ENCODE assay signal across 1 cellular context in the genomic region with DNA sequence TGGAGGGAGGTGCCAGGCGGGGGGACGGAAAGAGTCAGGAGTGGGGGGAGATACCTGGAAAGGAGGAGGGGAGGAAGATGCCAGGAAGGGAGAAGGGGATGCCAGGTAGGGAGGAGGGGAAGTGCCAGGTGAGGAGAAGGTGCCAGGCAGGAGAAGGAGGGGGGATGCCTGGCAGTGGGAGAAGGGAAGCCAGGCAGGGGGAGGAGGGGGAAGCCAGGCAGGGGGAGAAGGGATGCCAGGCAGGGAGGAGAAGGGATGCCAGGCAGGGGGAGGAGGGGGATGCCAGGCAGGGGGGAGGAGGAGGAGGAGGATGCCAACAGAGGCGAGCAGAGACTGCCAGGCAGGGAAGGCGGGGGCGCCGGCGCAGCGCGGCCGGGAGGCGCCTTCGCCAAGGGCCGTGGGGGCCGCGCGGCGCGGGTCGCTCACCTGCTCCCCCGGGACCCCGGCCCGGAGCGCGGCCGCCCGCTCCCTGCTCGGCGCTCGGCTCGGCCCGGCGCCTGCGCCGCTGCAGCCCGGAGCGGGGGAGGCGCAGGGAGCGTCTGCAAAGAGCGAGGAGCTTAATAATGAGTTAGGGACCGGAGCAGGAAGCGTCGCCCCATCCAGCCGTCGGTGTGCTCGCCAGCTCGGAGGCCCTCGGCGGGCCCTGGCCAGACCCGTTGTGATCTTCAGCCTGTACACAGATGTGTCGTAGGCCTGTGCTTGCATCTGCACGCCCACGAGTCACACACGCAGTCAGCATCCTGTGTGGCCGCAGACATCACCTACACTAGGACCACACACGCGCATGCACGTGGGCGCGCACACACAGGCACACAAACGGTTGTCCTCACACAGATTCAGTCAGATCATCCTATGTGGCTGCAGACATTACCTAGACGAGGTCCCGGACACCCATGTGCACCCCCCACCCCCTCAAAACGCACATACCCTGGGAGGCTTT.
TF ChIP-seq lines count a peak whose summit lies in the region.

No MANE protein-coding gene starts in this region.

TF ChIP-seq in K562, 482 proteins besides CTCF, POLR2A, EP300 and RAD21 (continues in another document):
- TF ChIP-seq ZNF586 (CRISPR knock-in tag; conservative IDR thresholded peaks at IDR 0.05) (no peak), RCOR1 (IDR thresholded peaks at IDR 0.05; ENCODE audit: borderline replicate concordance in 1 of 2, low read depth in 2 of 2, low read length in 2 of 2) (no peak), FOXA3 (CRISPR knock-in tag; conservative IDR thresholded peaks at IDR 0.05 in 1 of 2, IDR thresholded peaks at IDR 0.05 in 1 of 2) (no peak), GABPB2 (CRISPR knock-in tag; conservative IDR thresholded peaks at IDR 0.05) (no peak), CBFA2T2 (conservative IDR thresholded peaks at IDR 0.05) (no peak), SMC3 (conservative IDR thresholded peaks at IDR 0.05; ENCODE audit: insufficient read depth, low read depth, low read length) (0 out of 2 replicates have a peak, but pooled peaks have one; percentile 9), ZNF398 (CRISPR knock-in tag; IDR thresholded peaks at IDR 0.05) (no peak), ZBTB33 (CRISPR knock-in tag; IDR thresholded peaks at IDR 0.05) (peak; percentile 30; the same call in 1 of the 2 replicates), RHOXF2B (CRISPR knock-in tag; conservative IDR thresholded peaks at IDR 0.05) (no peak), BRCA1 (IDR thresholded peaks at IDR 0.05) (no peak), BRCA1 (CRISPR knock-in tag; IDR thresholded peaks at IDR 0.05) (no peak), CREM (IDR thresholded peaks at IDR 0.05; ENCODE audit: low read depth) (peak; percentile 74), ZNF395 (CRISPR knock-in tag; IDR thresholded peaks at IDR 0.05) (no peak), TCF3 (CRISPR knock-in tag; IDR thresholded peaks at IDR 0.05) (no peak), ETS1 (conservative IDR thresholded peaks at IDR 0.05; ENCODE audit: control insufficient read depth, low read depth, low read length) (0 out of 2 replicates have a peak, but pooled peaks have one; percentile 35), CREB1 (IDR thresholded peaks at IDR 0.05) (peak; percentile 35; the same call in 1 of the 2 replicates), CREB1 (CRISPR knock-in tag; IDR thresholded peaks at IDR 0.05) (no peak), SPI1 (IDR thresholded peaks at IDR 0.05; ENCODE audit: borderline replicate concordance, low read depth, low read length) (no peak), ZKSCAN8 (CRISPR knock-in tag; IDR thresholded peaks at IDR 0.05) (no peak), NCOA4 (IDR thresholded peaks at IDR 0.05; ENCODE audit: partially characterized antibody) (no peak), SMARCB1 (IDR thresholded peaks at IDR 0.05; ENCODE audit: insufficient read length, low read depth) (no peak), EZH2 (IDR thresholded peaks at IDR 0.05; ENCODE audit: borderline replicate concordance, low read depth, low read length) (0 out of 2 replicates have a peak, but pooled peaks have one; percentile 70), CHD4 (IDR thresholded peaks at IDR 0.05; ENCODE audit: insufficient read depth, insufficient replicate concordance, low read depth, low read length, poor library complexity, severe bottlenecking) (no peak), RB1 (IDR thresholded peaks at IDR 0.05; ENCODE audit: low read depth) (peak; percentile 63), KAT7 (CRISPR knock-in tag; IDR thresholded peaks at IDR 0.05; ENCODE audit: borderline replicate concordance) (no peak), ZBTB8A (IDR thresholded peaks at IDR 0.05; ENCODE audit: partially characterized antibody) (no peak), HIVEP1 (CRISPR knock-in tag; IDR thresholded peaks at IDR 0.05) (no peak), XRCC5 (IDR thresholded peaks at IDR 0.05; ENCODE audit: low read depth, low read length) (no peak), SP2 (IDR thresholded peaks at IDR 0.05; ENCODE audit: extremely low read depth, low read depth, low read length, poor library complexity, severe bottlenecking) (no peak), BACH1 (tag; IDR thresholded peaks at IDR 0.05) (no peak), GABPB1 (CRISPR knock-in tag; IDR thresholded peaks at IDR 0.05) (0 out of 2 replicates have a peak, but pooled peaks have one; percentile 38), ZNF282 (CRISPR knock-in tag; IDR thresholded peaks at IDR 0.05) (no peak)
- TF ChIP-seq, protein P1, sequence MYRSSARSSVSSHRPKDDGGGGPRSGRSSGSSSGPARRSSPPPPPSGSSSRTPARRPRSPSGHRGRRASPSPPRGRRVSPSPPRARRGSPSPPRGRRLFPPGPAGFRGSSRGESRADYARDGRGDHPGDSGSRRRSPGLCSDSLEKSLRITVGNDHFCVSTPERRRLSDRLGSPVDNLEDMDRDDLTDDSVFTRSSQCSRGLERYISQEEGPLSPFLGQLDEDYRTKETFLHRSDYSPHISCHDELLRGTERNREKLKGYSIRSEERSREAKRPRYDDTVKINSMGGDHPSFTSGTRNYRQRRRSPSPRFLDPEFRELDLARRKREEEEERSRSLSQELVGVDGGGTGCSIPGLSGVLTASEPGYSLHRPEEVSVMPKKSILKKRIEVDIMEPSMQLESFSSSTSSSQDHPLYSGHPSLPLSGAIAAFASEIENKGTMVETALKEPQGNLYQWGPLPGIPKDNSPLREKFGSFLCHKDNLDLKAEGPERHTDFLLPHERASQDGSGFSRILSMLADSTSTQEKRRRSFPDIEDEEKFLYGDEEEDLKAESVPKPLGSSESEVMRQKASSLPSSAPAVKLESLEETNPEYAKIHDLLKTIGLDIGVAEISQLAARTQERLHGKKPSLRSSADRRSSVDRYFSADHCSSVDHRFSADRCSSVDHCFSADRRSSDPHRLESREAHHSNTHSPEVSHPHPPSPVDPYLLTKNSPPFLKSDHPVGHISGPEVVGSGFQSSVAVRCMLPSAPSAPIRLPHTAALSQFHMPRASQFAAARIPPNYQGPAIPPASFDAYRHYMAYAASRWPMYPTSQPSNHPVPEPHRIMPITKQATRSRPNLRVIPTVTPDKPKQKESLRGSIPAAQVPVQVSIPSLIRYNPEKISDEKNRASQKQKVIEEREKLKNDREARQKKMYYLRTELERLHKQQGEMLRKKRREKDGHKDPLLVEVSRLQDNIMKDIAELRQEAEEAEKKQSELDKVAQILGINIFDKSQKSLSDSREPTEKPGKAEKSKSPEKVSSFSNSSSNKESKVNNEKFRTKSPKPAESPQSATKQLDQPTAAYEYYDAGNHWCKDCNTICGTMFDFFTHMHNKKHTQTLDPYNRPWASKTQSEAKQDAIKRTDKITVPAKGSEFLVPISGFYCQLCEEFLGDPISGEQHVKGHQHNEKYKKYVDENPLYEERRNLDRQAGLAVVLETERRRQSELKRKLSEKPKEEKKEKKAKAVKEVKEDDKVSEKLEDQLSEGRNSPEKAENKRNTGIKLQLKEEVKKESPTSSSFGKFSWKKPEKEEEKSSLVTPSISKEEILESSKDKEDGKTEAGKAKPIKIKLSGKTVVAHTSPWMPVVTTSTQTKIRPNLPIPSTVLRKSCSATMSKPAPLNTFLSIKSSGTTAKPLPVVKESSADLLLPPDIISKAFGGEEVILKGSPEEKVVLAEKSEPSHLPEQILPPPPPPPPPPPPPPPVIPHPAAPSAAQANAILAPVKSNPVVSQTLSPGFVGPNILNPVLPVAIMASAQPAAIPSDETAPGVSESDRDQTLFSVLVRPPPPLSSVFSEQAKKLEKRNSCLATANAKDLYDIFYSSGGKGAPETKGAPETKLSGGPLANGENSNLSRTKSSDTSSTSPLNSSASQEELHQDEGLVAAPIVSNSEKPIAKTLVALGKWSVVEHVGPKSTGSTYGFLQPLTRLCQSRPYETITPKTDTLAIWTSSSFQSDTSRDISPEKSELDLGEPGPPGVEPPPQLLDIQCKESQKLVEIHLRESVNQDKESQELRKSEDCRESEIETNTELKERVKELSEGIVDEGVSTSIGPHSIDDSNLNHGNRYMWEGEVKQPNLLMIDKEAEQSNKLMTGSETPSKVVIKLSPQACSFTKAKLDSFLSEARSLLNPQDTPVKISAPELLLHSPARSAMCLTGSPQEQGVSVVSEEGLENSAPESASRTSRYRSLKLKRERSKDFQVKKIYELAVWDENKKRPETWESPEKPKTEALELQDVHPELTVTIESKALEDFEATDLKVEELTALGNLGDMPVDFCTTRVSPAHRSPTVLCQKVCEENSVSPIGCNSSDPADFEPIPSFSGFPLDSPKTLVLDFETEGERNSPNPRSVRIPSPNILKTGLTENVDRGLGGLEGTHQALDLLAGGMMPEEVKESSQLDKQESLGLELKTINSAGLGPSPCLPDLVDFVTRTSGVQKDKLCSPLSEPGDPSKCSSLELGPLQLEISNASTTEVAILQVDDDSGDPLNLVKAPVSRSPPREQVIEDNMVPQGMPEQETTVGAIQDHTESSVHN (IDR thresholded peaks at IDR 0.05; ENCODE audit: borderline replicate concordance in 1 of 2, low read depth in 1 of 2) = no peak
- TF ChIP-seq, protein P2, sequence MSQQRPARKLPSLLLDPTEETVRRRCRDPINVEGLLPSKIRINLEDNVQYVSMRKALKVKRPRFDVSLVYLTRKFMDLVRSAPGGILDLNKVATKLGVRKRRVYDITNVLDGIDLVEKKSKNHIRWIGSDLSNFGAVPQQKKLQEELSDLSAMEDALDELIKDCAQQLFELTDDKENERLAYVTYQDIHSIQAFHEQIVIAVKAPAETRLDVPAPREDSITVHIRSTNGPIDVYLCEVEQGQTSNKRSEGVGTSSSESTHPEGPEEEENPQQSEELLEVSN (IDR thresholded peaks at IDR 0.05; ENCODE audit: borderline replicate concordance in 1 of 2, extremely low read depth in 1 of 2, insufficient read depth in 1 of 2, insufficient read length in 1 of 2, low read depth in 1 of 2, low read length in 1 of 2, poor library complexity in 1 of 2, severe bottlenecking in 1 of 2) = peak; percentile 10 to 60
- TF ChIP-seq, protein P3, sequence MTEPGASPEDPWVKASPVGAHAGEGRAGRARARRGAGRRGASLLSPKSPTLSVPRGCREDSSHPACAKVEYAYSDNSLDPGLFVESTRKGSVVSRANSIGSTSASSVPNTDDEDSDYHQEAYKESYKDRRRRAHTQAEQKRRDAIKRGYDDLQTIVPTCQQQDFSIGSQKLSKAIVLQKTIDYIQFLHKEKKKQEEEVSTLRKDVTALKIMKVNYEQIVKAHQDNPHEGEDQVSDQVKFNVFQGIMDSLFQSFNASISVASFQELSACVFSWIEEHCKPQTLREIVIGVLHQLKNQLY (CRISPR knock-in tag; conservative IDR thresholded peaks at IDR 0.05) = no peak
- TF ChIP-seq, protein P4, sequence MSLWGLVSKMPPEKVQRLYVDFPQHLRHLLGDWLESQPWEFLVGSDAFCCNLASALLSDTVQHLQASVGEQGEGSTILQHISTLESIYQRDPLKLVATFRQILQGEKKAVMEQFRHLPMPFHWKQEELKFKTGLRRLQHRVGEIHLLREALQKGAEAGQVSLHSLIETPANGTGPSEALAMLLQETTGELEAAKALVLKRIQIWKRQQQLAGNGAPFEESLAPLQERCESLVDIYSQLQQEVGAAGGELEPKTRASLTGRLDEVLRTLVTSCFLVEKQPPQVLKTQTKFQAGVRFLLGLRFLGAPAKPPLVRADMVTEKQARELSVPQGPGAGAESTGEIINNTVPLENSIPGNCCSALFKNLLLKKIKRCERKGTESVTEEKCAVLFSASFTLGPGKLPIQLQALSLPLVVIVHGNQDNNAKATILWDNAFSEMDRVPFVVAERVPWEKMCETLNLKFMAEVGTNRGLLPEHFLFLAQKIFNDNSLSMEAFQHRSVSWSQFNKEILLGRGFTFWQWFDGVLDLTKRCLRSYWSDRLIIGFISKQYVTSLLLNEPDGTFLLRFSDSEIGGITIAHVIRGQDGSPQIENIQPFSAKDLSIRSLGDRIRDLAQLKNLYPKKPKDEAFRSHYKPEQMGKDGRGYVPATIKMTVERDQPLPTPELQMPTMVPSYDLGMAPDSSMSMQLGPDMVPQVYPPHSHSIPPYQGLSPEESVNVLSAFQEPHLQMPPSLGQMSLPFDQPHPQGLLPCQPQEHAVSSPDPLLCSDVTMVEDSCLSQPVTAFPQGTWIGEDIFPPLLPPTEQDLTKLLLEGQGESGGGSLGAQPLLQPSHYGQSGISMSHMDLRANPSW (CRISPR knock-in tag; IDR thresholded peaks at IDR 0.05) = no peak
